In genomic region chr11:111419181-111419580, GRCh38 we compare ENCODE assay signal across 1 cellular context.
TF ChIP-seq lines count a peak whose summit lies in the region.

No MANE protein-coding gene starts in this region.

TF ChIP-seq in GM12878, 131 proteins besides CTCF, POLR2A, EP300 and RAD21:
- TF ChIP-seq BCL11A (IDR thresholded peaks at IDR 0.05; ENCODE audit: low read depth, low read length) (no peak), HCFC1 (IDR thresholded peaks at IDR 0.05; ENCODE audit: low read length) (no peak), NR2F1 (conservative IDR thresholded peaks at IDR 0.05) (no peak), IKZF1 (conservative IDR thresholded peaks at IDR 0.05) (no peak), SREBF2 (IDR thresholded peaks at IDR 0.05; ENCODE audit: low read length) (no peak), SIX5 (IDR thresholded peaks at IDR 0.05; ENCODE audit: low read depth, low read length, severe bottlenecking) (no peak), SMC3 (IDR thresholded peaks at IDR 0.05; ENCODE audit: borderline replicate concordance, low read length) (no peak), SPI1 (IDR thresholded peaks at IDR 0.05; ENCODE audit: borderline replicate concordance, insufficient read depth, low read depth, low read length) (no peak)
TF ChIP-seq in GM12878: peak in this region for 0.
